Comparison of ENCODE assay signal across 8 cellular contexts in the genomic region with DNA sequence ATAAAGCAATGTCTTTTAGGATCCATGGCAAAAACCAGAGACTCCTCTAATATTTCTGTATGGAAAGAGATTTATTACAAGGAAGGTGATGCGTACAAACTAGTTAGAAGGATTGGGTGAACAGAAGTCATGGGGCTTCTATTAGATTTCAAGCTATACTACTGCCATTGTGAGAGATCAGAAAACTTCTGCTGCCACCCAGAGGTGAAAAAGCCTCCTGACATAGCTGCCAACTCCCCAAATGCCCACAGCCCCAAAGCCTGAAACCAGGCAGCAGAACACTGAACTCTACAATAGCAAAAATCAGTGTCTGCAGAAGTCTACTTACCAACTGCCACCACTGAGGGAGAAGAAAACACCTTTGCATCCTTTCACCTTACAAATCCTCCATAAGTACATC.
DNase-seq lines count a peak whose midpoint lies in the region; ATAC-seq and TF ChIP-seq lines count a peak whose summit lies in the region.

No MANE protein-coding gene starts in this region.

- H3K4me3 Mint-ChIP-seq in mesothelial cell of epicardium (no peak overlapping the region), HFFc6 (no peak overlapping the region)

- H3K9me2 ChIP-seq in PC-3 (replicated peaks; ENCODE audit: low read length): no peaks in the 10 kb centered on the region

- CTCF ChIA-PET in PC-3 (lab: Charles Lee): interaction anchor here (0.5 to 1.1 kb wide), 6 partner anchors 17 to 1038 kb away, joined by 3 to 10 read pairs (median 4); no protein-coding TSS in a partner anchor

- H3K9me3 Mint-ChIP-seq in mesothelial cell of epicardium (no peaks in the 10 kb centered on the region), HFFc6 (peaks cover 27% of the 10 kb centered on the region)

- H3K9me3 ChIP-seq in PC-3 (ENCODE audit: low read length) (no peaks in the 10 kb centered on the region), spleen (no peaks in the 10 kb centered on the region)

- no peaks in the 10 kb centered on the region for H3F3A ChIP-seq in PC-3 (ENCODE audit: low read length, unreplicated experiment)

- H3K27me3 ChIP-seq in PC-3 (ENCODE audit: low read length) (no peaks in the 10 kb centered on the region), spleen (replicated peaks in 1 of 7) (no peaks in the 10 kb centered on the region)

- no peaks in the 10 kb centered on the region for H3K36me3 Mint-ChIP-seq in mesothelial cell of epicardium
- no peaks in the 10 kb centered on the region for H3K36me3 Mint-ChIP-seq in HFFc6 (ENCODE audit: low read depth)

- POLR2A ChIA-PET in PC-3 (lab: Charles Lee; ENCODE audit: unreplicated experiment): no interaction called here

- DNase-seq in AG20443 (ENCODE audit: low spot score) (peak; percentile 32), PC-3 (peak; percentile 65), glomerular visceral epithelial cell (ENCODE audit: extremely low spot score) (peak; percentile 58), mesothelial cell of epicardium (ENCODE audit: low spot score in 2 of 2, unreplicated experiment in 2 of 2) (no peak), HFFc6 (no peak), spleen (no peak)

- TF ChIP-seq CTCF in PC-3 (conservative IDR thresholded peaks at IDR 0.05; ENCODE audit: low read depth, low read length) (peak; percentile 74), mesothelial cell of epicardium (IDR thresholded peaks at IDR 0.05; ENCODE audit: unreplicated experiment) (no peak), HFFc6 (IDR thresholded peaks at IDR 0.05) (no peak; the same call in 1 of the 2 replicates), spleen (IDR thresholded peaks at IDR 0.05 in 8 of 11, conservative IDR thresholded peaks at IDR 0.05 in 3 of 11) (no peak)

- H3K27me3 Mint-ChIP-seq in mesothelial cell of epicardium (ENCODE audit: low read depth) (no peaks in the 10 kb centered on the region), HFFc6 (ENCODE audit: insufficient read depth) (no peaks in the 10 kb centered on the region)

- 76 to 83% (median 80%) methylated on average over 1 of the region's 1 CpG for WGBS in spleen, 5 donors

- H3K4me3 ChIP-seq in PC-3 (ENCODE audit: low read length) (no peak overlapping the region), spleen (no peak overlapping the region)

- no peaks in the 10 kb centered on the region for H4K20me1 ChIP-seq in PC-3 (ENCODE audit: low read length)

- TF ChIP-seq POLR2A in spleen (IDR thresholded peaks at IDR 0.05): no peak

- H3K27ac Mint-ChIP-seq in mesothelial cell of epicardium (no peak overlapping the region), HFFc6 (no peak overlapping the region)

- H3K36me3 ChIP-seq in PC-3 (ENCODE audit: low read depth, low read length): no peaks in the 10 kb centered on the region
- H3K36me3 ChIP-seq in spleen: no peaks in the 10 kb centered on the region

- H3K9ac ChIP-seq in PC-3 (ENCODE audit: low read length): no peak overlapping the region

- no peak overlapping the region for H2AFZ ChIP-seq in PC-3 (ENCODE audit: low read length)

- H3K4me1 ChIP-seq in PC-3 (ENCODE audit: insufficient read depth, low read length) (no peaks in the 10 kb centered on the region), spleen (no peaks in the 10 kb centered on the region)

- intact Hi-C loops in PC-3 (cut with micrococcal nuclease): loop anchor here (1.0 to 10.0 kb wide), 4 partner anchors 48 to 514 kb away; no protein-coding TSS in a partner anchor
- intact Hi-C loops in spleen (cut with DNase I; ENCODE audit: low total_unique reads): no loop called here

- H3K4me1 Mint-ChIP-seq in mesothelial cell of epicardium: peaks cover 14% of the 10 kb centered on the region
- no peaks in the 10 kb centered on the region for H3K4me1 Mint-ChIP-seq in HFFc6 (ENCODE audit: low read depth)

- no peak overlapping the region for H3K4me2 ChIP-seq in PC-3 (ENCODE audit: low read length)

- no peak overlapping the region for H3K27ac ChIP-seq in PC-3 (ENCODE audit: low read length)
- H3K27ac ChIP-seq in spleen: no peak overlapping the region

- BruUV-seq in PC-3 (replicated peaks; lab: Mats Ljungman, UMichigan): no TSS peak

- ATAC-seq in GM18861 (IDR thresholded peaks at IDR 0.05; ENCODE audit: unreplicated experiment): peak; percentile 56
- peak; percentile 96 for ATAC-seq in PC-3
- ATAC-seq in HG03159 (IDR thresholded peaks at IDR 0.05; ENCODE audit: unreplicated experiment): no peak

- H3K79me2 ChIP-seq in PC-3 (ENCODE audit: low read length): no peaks in the 10 kb centered on the region

Comparison
In these comparisons a context has a peak if more than half of its experiments do, and no peak if none do; other contexts are left out.
1. DNase-seq: peak in AG20443 (single experiment), PC-3 (single experiment) and glomerular visceral epithelial cell (single experiment); none in mesothelial cell of epicardium (0 of 2), HFFc6 (single experiment) and spleen (single experiment).